In the genomic region with DNA sequence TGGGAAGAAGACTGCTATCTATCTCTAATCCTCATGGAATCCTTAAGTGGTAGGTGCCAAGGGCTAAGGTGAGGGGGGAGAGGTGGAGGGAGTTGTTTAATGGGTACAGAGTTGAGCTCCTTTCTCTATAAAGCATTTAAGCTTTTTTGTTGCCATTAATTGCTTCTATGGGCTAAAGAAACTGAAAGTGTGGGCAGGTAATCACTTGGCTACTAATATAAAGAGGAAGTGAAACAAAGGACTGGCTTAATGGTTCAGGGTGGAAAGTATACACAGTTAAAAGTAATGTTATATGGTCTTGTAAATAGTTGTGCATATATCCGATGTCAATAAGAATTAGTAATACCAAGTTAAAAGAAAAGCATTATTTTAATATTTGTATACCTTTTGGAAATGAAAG, we compare ENCODE assay signal across 10 cellular contexts.
DNase-seq lines count a peak whose midpoint lies in the region; ATAC-seq and TF ChIP-seq lines count a peak whose summit lies in the region.
"Had no signal": no experiment of that assay in that cellular context is flagged by ENCODE, and none has a peak within 500 bp of the region (broad histone marks: within the 10 kb centered on the region; RNA-seq: fewer than 3 reads in every experiment).

No MANE protein-coding gene starts in this region.

- H3K4me1 Mint-ChIP-seq in stimulated activated naive B cell treated with anti-CD40 and anti-IgM and Interleukin-4, amounts not matched to agents 10 μg/mL and 1 μg/mL and 100 μg/mL, for 72 hours, result peaks cover 3 to 9% of the 10 kb centered on the region in 2 donors

- peak; percentile 17 for DNase-seq in GM19238 (ENCODE audit: insufficient read length, low spot score)
- no peak for DNase-seq in stimulated activated naive B cell treated with anti-CD40 and anti-IgM and Interleukin-4, amounts not matched to agents 10 μg/mL and 1 μg/mL and 100 μg/mL, for 72 hours
- no peak for DNase-seq in upper lobe of left lung
- DNase-seq in dermis blood vessel endothelial cell, result no peak
- DNase-seq in Peyer's patch, result no peak
- DNase-seq: pancreas had no signal

- TF ChIP-seq POLR2A in upper lobe of left lung (IDR thresholded peaks at IDR 0.05) (no peak), Peyer's patch (IDR thresholded peaks at IDR 0.05) (no peak)

- no peaks in the 10 kb centered on the region for H3K4me1 ChIP-seq in upper lobe of left lung
- no peaks in the 10 kb centered on the region for H3K4me1 ChIP-seq in Peyer's patch

- ATAC-seq in HG02642 (IDR thresholded peaks at IDR 0.05; ENCODE audit: poor library complexity, unreplicated experiment) (peak; percentile 98), HG03520 (IDR thresholded peaks at IDR 0.05; ENCODE audit: unreplicated experiment) (peak; percentile 99), upper lobe of left lung (ENCODE audit: low FRiP score in 2 of 2) (no peak)
- ATAC-seq in stimulated activated naive B cell treated with anti-CD40 and anti-IgM and Interleukin-4, amounts not matched to agents 10 μg/mL and 1 μg/mL and 100 μg/mL, for 72 hours (replicated peaks), result peak; percentile 89 to 97
- ATAC-seq: activated CD4-positive, CD25-positive, alpha-beta regulatory T cell treated with anti-CD3 and anti-CD28 coated beads, Interleukin-2, amount 50 U/mL, for 24 hours; pancreas had no signal

- H3K27ac Mint-ChIP-seq in stimulated activated naive B cell treated with anti-CD40 and anti-IgM and Interleukin-4, amounts not matched to agents 10 μg/mL and 1 μg/mL and 100 μg/mL, for 72 hours, result no peak overlapping the region
- H3K27ac Mint-ChIP-seq: activated naive CD8-positive, alpha-beta T cell had no signal

- no peak for TF ChIP-seq EP300 in upper lobe of left lung (IDR thresholded peaks at IDR 0.05)

- H3K9me3 ChIP-seq in upper lobe of left lung, result no peaks in the 10 kb centered on the region
- no peaks in the 10 kb centered on the region for H3K9me3 ChIP-seq in Peyer's patch
- H3K9me3 ChIP-seq: pancreas had no signal

- H3K36me3 Mint-ChIP-seq in stimulated activated naive B cell treated with anti-CD40 and anti-IgM and Interleukin-4, amounts not matched to agents 10 μg/mL and 1 μg/mL and 100 μg/mL, for 72 hours, result peaks cover 4 to 8% of the 10 kb centered on the region in 2 donors

- H3K36me3 ChIP-seq in upper lobe of left lung (no peaks in the 10 kb centered on the region), Peyer's patch (no peaks in the 10 kb centered on the region)
- H3K36me3 ChIP-seq: pancreas had no signal

- 63 to 65% methylated on average over 1 of the region's 1 CpG for WGBS in upper lobe of left lung, 2 donors

- TF ChIP-seq CTCF in upper lobe of left lung (IDR thresholded peaks at IDR 0.05) (no peak), Peyer's patch (IDR thresholded peaks at IDR 0.05) (no peak)

- H3K4me3 ChIP-seq in upper lobe of left lung (no peak overlapping the region), Peyer's patch (no peak overlapping the region)
- H3K4me3 ChIP-seq: pancreas had no signal

- H3K9me3 Mint-ChIP-seq in stimulated activated naive B cell treated with anti-CD40 and anti-IgM and Interleukin-4, amounts not matched to agents 10 μg/mL and 1 μg/mL and 100 μg/mL, for 72 hours, result no peaks in the 10 kb centered on the region

- no peaks in the 10 kb centered on the region for H3K27me3 ChIP-seq in upper lobe of left lung
- H3K27me3 ChIP-seq in Peyer's patch, result no peaks in the 10 kb centered on the region

- H3K27me3 Mint-ChIP-seq in stimulated activated naive B cell treated with anti-CD40 and anti-IgM and Interleukin-4, amounts not matched to agents 10 μg/mL and 1 μg/mL and 100 μg/mL, for 72 hours, result no peaks in the 10 kb centered on the region
- H3K27me3 Mint-ChIP-seq: activated naive CD8-positive, alpha-beta T cell had no signal

- H3K4me3 Mint-ChIP-seq in stimulated activated naive B cell treated with anti-CD40 and anti-IgM and Interleukin-4, amounts not matched to agents 10 μg/mL and 1 μg/mL and 100 μg/mL, for 72 hours, result no peak overlapping the region
- H3K4me3 Mint-ChIP-seq: activated naive CD8-positive, alpha-beta T cell had no signal

- H3K27ac ChIP-seq in upper lobe of left lung (no peak overlapping the region), Peyer's patch (no peak overlapping the region)
- H3K27ac ChIP-seq: pancreas had no signal

Comparison
In these comparisons a context has a peak if more than half of its experiments do, and no peak if none do; other contexts are left out.
1. ATAC-seq: peak in HG02642 (single experiment), HG03520 (single experiment) and stimulated activated naive B cell treated with anti-CD40 and anti-IgM and Interleukin-4, amounts not matched to agents 10 μg/mL and 1 μg/mL and 100 μg/mL, for 72 hours (2 of 2); none in upper lobe of left lung (0 of 2).